In the genomic region with DNA sequence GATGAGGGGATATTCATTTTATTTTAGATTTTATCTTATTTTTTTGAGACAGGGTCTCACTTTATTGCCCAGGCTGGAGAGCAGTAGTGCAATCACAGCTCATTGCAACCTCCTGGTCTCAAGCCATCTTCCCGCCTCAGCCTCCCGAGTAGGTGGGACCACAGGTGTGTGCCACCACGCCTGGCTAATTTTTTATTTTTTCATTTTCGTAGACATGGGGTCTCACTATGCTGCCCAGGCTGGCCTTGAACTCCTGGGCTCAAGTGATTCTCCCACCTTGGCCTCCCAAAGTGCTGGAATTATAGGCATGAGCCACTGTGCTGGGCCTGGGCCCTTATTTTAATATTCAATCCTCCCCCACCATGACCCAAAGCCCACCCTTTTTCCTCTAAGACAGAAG, we compare ENCODE assay signal across 1 cellular context. TPM values are rescaled to one million over a fixed set of nuclear protein-coding genes. Genes with fewer than 3 reads are reported as not detected.
"Had no signal": no experiment of that assay in that cellular context is flagged by ENCODE, and none has a peak within 500 bp of the region (broad histone marks: within the 10 kb centered on the region; RNA-seq: fewer than 3 reads in every experiment).

No MANE protein-coding gene starts in this region.

RNA-seq across cellular contexts. Expression of a gene that starts 11.0 kb away (rescaled TPM):
- polyA plus RNA-seq: neural cell had no signal
